In genomic region chr22:21510397-21510796, GRCh38 we compare ENCODE assay signal across 1 cellular context. TPM values are rescaled to one million over a fixed set of nuclear protein-coding genes. Genes with fewer than 3 reads are reported as not detected.
"Had no signal": no experiment of that assay in that cellular context is flagged by ENCODE, and none has a peak within 500 bp of the region (broad histone marks: within the 10 kb centered on the region; RNA-seq: fewer than 3 reads in every experiment).

No MANE protein-coding gene starts in this region.

RNA-seq across cellular contexts. Expression of gene RIMBP3C, which starts 40.9 kb away (rescaled TPM):
- polyA plus RNA-seq: aorta had no signal
